ENCODE assay signal across 18 cellular contexts in the genomic region with DNA sequence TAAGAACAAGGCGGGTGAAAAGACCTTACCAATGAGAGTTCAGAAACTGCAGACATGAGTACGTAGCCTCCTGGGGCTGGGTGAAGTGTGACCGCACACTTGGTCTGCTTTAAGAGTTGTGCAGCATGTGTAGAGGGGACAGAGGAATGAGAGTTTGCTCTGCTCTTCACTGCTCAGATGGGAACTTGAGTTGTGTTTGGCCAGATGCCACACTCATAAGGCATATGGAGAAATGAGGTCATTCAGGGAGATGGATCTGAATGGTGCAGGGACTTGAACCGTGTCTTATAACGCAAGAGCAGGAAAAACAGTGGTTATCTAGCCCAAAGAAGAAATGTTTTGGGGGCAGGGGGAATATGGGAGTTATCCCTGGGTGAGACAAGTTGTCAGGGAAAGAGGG.
DNase-seq lines count a peak whose midpoint lies in the region; ATAC-seq and TF ChIP-seq lines count a peak whose summit lies in the region.
"Had no signal": no experiment of that assay in that cellular context is flagged by ENCODE, and none has a peak within 500 bp of the region (broad histone marks: within the 10 kb centered on the region; RNA-seq: fewer than 3 reads in every experiment).

No MANE protein-coding gene starts in this region.

- intact Hi-C loops in Right ventricle myocardium inferior (cut with DNase I) (no loop called here), cardiac septum (cut with DNase I) (no loop called here), adrenal gland (cut with DNase I) (no loop called here), vagina (cut with DNase I) (no loop called here)

- no peaks in the 10 kb centered on the region for H3K27me3 Mint-ChIP-seq in nephron progenitor cell (ENCODE audit: low read depth, poor library complexity)
- H3K27me3 Mint-ChIP-seq: activated CD8-positive, alpha-beta memory T cell treated with anti-CD3 and anti-CD28 coated beads, Interleukin-2, amount 10 ng/mL, durations not matched to agents 7 days and 5 days; CD4-positive, CD25-positive, alpha-beta regulatory T cell had no signal

- TF ChIP-seq CTCF in astrocyte of the spinal cord (IDR thresholded peaks at IDR 0.05; ENCODE audit: low read depth, low read length) (no peak), adrenal gland (IDR thresholded peaks at IDR 0.05) (no peak), vagina (IDR thresholded peaks at IDR 0.05) (no peak), nephron progenitor cell (IDR thresholded peaks at IDR 0.05) (no peak)

- H3K9me3 ChIP-seq in adrenal gland (replicated peaks in 1 of 3) = no peaks in the 10 kb centered on the region
- H3K9me3 ChIP-seq in vagina = no peaks in the 10 kb centered on the region
- H3K9me3 ChIP-seq: pancreas, sigmoid colon had no signal

- no peaks in the 10 kb centered on the region for H3K27me3 ChIP-seq in adrenal gland
- no peaks in the 10 kb centered on the region for H3K27me3 ChIP-seq in vagina
- H3K27me3 ChIP-seq: pancreas, sigmoid colon had no signal

- H3K4me3 ChIP-seq in astrocyte of the spinal cord (ENCODE audit: low read depth, low read length) (no peak overlapping the region), adrenal gland (no peak overlapping the region), vagina (no peak overlapping the region)
- H3K4me3 ChIP-seq: pancreas, sigmoid colon had no signal

- no peaks in the 10 kb centered on the region for H3K36me3 Mint-ChIP-seq in nephron progenitor cell (ENCODE audit: low read depth)
- H3K36me3 Mint-ChIP-seq: activated CD8-positive, alpha-beta memory T cell treated with anti-CD3 and anti-CD28 coated beads, Interleukin-2, amount 10 ng/mL, durations not matched to agents 7 days and 5 days; CD4-positive, CD25-positive, alpha-beta regulatory T cell; naive thymus-derived CD8-positive, alpha-beta T cell had no signal

- no peaks in the 10 kb centered on the region for H3K36me3 ChIP-seq in adrenal gland (replicated peaks in 1 of 2)
- no peaks in the 10 kb centered on the region for H3K36me3 ChIP-seq in vagina
- H3K36me3 ChIP-seq: pancreas, sigmoid colon had no signal

- peak; percentile 28 for ATAC-seq in Right ventricle myocardium inferior
- ATAC-seq: activated CD8-positive, alpha-beta memory T cell treated with anti-CD3 and anti-CD28 coated beads, Interleukin-2, amount 10 ng/mL, durations not matched to agents 7 days and 5 days; naive thymus-derived CD8-positive, alpha-beta T cell; pancreas had no signal

- no peaks in the 10 kb centered on the region for H3K9me3 Mint-ChIP-seq in nephron progenitor cell

- H3K4me1 Mint-ChIP-seq in nephron progenitor cell = peaks cover 13% of the 10 kb centered on the region
- H3K4me1 Mint-ChIP-seq: activated CD8-positive, alpha-beta memory T cell treated with anti-CD3 and anti-CD28 coated beads, Interleukin-2, amount 10 ng/mL, durations not matched to agents 7 days and 5 days; CD4-positive, CD25-positive, alpha-beta regulatory T cell; naive thymus-derived CD8-positive, alpha-beta T cell had no signal

- in situ Hi-C loops in astrocyte of the spinal cord (cut with HindIII; ENCODE audit: low sequenced_read_pairs) = no loop called here

- H3K4me1 ChIP-seq in adrenal gland (replicated peaks in 1 of 2) = no peaks in the 10 kb centered on the region
- H3K4me1 ChIP-seq in vagina = no peaks in the 10 kb centered on the region
- H3K4me1 ChIP-seq: pancreas, sigmoid colon had no signal

- no peak overlapping the region for H3K27ac Mint-ChIP-seq in nephron progenitor cell
- H3K27ac Mint-ChIP-seq: activated CD8-positive, alpha-beta memory T cell treated with anti-CD3 and anti-CD28 coated beads, Interleukin-2, amount 10 ng/mL, durations not matched to agents 7 days and 5 days; CD4-positive, CD25-positive, alpha-beta regulatory T cell; naive thymus-derived CD8-positive, alpha-beta T cell had no signal

- 76 to 79% (median 76%) methylated on average over 5 of the region's 5 CpGs for WGBS in adrenal gland, 4 donors

- no peak for TF ChIP-seq POLR2A in adrenal gland (IDR thresholded peaks at IDR 0.05)
- no peak for TF ChIP-seq POLR2A in vagina (IDR thresholded peaks at IDR 0.05)

- no peak overlapping the region for H3K27ac ChIP-seq in adrenal gland
- H3K27ac ChIP-seq in vagina = no peak overlapping the region
- H3K27ac ChIP-seq: pancreas, sigmoid colon had no signal

- no peak for DNase-seq in Right ventricle myocardium inferior (ENCODE audit: missing footprints)
- DNase-seq in cardiac septum (ENCODE audit: low spot score) = no peak
- DNase-seq in astrocyte of the spinal cord (ENCODE audit: low read depth, low spot score) = peak; percentile 58
- DNase-seq in hepatic stellate cell (ENCODE audit: low spot score) = peak; percentile 22
- DNase-seq in adrenal gland = no peak
- DNase-seq in vagina (ENCODE audit: extremely low spot score in 2 of 2) = no peak
- no peak for DNase-seq in nephron progenitor cell
- no peak for DNase-seq in activated naive CD4-positive, alpha-beta T cell (lab: John Stamatoyannopoulos, UW)
- DNase-seq: ACHN; activated CD8-positive, alpha-beta memory T cell treated with anti-CD3 and anti-CD28 coated beads, Interleukin-2, amount 10 ng/mL, durations not matched to agents 7 days and 5 days; activated effector memory CD4-positive, alpha-beta T cell treated with Interleukin-2 at 50 U/mL for 16 hours; CD4-positive, CD25-positive, alpha-beta regulatory T cell; effector memory CD4-positive, alpha-beta T cell; naive thymus-derived CD8-positive, alpha-beta T cell; NCI-H146; NCI-H345; pancreas; sigmoid colon had no signal

- no peak overlapping the region for H3K4me3 Mint-ChIP-seq in nephron progenitor cell
- H3K4me3 Mint-ChIP-seq: activated CD8-positive, alpha-beta memory T cell treated with anti-CD3 and anti-CD28 coated beads, Interleukin-2, amount 10 ng/mL, durations not matched to agents 7 days and 5 days; CD4-positive, CD25-positive, alpha-beta regulatory T cell; naive thymus-derived CD8-positive, alpha-beta T cell had no signal

Comparison
In these comparisons a context has a peak if more than half of its experiments do, and no peak if none do; other contexts are left out.
1. DNase-seq: peak in astrocyte of the spinal cord (single experiment) and hepatic stellate cell (single experiment); none in Right ventricle myocardium inferior (single experiment), cardiac septum (single experiment), adrenal gland (0 of 7), vagina (0 of 2), nephron progenitor cell (single experiment) and activated naive CD4-positive, alpha-beta T cell (0 of 4).